ENCODE assay signal across 17 cellular contexts in the genomic region with DNA sequence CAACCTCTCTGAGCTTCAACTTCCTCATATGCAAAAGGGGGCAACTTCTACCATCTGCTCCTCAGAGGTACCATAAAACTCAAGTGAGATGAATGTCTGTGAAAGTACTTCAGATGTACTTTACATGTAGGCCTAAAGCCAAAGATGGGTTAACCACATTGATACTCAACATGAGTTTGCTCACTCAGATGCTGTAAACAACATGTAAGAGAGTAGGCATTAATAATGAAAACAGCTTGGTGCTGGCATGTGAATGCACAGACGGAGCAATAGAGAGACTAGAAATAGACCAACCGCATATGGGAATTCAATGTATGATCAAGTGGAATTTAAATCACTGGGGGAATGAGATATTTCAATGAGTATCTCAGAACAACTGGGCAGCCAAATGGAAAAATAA.
"Had no signal": no experiment of that assay in that cellular context is flagged by ENCODE, and none has a peak within 500 bp of the region (broad histone marks: within the 10 kb centered on the region; RNA-seq: fewer than 3 reads in every experiment).

No MANE protein-coding gene starts in this region.

- H3K36me3 ChIP-seq: heart right ventricle, pancreas had no signal

- H3K27me3 ChIP-seq: heart right ventricle, pancreas had no signal

- DNase-seq: effector CD4-positive, alpha-beta T cell; endodermal cell; erythroblast; foreskin melanocyte; heart right ventricle; hypothalamus; kidney glomerular epithelial cell; mammary epithelial cell; mucosa of descending colon; natural killer cell; nucleus accumbens; pancreas; right cardiac atrium; stimulated activated CD4-positive, alpha-beta T cell treated with anti-CD3 and anti-CD28 coated beads, Interleukin-2, amount 100 ng/mL, for 48 hours; stimulated activated naive CD4-positive, alpha-beta T cell treated with Interleukin-2 at 50 U/mL for 16 hours had no signal

- ATAC-seq: heart right ventricle, mucosa of descending colon, natural killer cell, pancreas, right cardiac atrium had no signal

- H3K4me1 ChIP-seq: heart right ventricle, pancreas had no signal

- H3K27ac ChIP-seq: coronary artery, heart right ventricle, pancreas had no signal

- H3K4me3 ChIP-seq: coronary artery, heart right ventricle, mucosa of descending colon, pancreas, smooth muscle cell had no signal

- H3K9me3 ChIP-seq: pancreas had no signal
